ENCODE assay signal across 11 cellular contexts in the genomic region with DNA sequence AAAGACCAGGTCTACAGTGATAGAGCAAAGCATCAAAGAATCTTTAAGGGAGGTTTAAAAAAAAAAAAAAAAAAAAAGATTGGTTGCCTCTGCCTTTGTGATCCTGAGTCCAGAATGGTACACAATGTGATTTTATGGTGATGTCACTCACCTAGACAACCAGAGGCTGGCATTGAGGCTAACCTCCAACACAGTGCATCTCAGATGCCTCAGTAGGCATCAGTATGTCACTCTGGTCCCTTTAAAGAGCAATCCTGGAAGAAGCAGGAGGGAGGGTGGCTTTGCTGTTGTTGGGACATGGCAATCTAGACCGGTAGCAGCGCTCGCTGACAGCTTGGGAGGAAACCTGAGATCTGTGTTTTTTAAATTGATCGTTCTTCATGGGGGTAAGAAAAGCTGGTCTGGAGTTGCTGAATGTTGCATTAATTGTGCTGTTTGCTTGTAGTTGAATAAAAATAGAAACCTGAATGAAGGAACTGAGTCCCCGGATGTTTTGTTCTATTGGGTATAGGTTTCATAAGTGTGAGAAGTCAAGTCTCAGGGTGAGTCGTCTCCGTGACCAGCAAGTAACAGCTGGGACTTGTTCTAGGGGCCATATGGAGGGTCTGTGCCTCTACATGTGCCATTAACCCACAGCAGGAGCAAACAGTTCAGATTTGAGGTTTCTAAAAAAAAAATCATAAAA. TPM values are rescaled to one million over a fixed set of nuclear protein-coding genes. Genes with fewer than 3 reads are reported as not detected.
DNase-seq lines count a peak whose midpoint lies in the region; ATAC-seq, FAIRE-seq and TF ChIP-seq lines count a peak whose summit lies in the region.
"Had no signal": no experiment of that assay in that cellular context is flagged by ENCODE, and none has a peak within 500 bp of the region (broad histone marks: within the 10 kb centered on the region; RNA-seq: fewer than 3 reads in every experiment).

No MANE protein-coding gene starts in this region.

- H3K4me1 Mint-ChIP-seq in CD8-positive, alpha-beta T cell (ENCODE audit: low read depth) = peaks cover 7% of the 10 kb centered on the region
- 0 out of 2 replicates have a peak, but pooled peaks cover 2% of the 10 kb centered on the region for H3K4me1 Mint-ChIP-seq in WTC11

- H3K27me3 ChIP-seq in CD8-positive, alpha-beta T cell (ENCODE audit: insufficient read depth, low read length) = no peaks in the 10 kb centered on the region
- H3K27me3 ChIP-seq in K562 (ENCODE audit: control insufficient read depth in 2 of 2, insufficient read depth in 2 of 2, low read length in 2 of 2) = no peaks in the 10 kb centered on the region
- no peaks in the 10 kb centered on the region for H3K27me3 ChIP-seq in effector memory CD4-positive, alpha-beta T cell (replicated peaks; ENCODE audit: control insufficient read depth, insufficient read depth, low read length, poor library complexity, severe bottlenecking)

- H3K9me1 ChIP-seq in K562 (ENCODE audit: control insufficient read depth, insufficient read depth, low read length) = no peaks in the 10 kb centered on the region

- H3K9me3 Mint-ChIP-seq in CD8-positive, alpha-beta T cell = no peaks in the 10 kb centered on the region
- no peaks in the 10 kb centered on the region for H3K9me3 Mint-ChIP-seq in WTC11
- H3K9me3 Mint-ChIP-seq: activated T-helper 1 cell treated with anti-CD3 and anti-CD28 coated beads, Interleukin-12 subunit alpha, Interleukin-12 subunit beta, Interleukin-2, Interleukin-4 antibody, amounts not matched to agents 30 ng/mL and 10 ng/mL and 1 ng/mL, durations not matched to agents 14 hours and 24 hours and 36 hours had no signal

- DNase-seq in CD8-positive, alpha-beta T cell = no peak
- DNase-seq in K562 (ENCODE audit: extremely low read depth in 1 of 4, low spot score in 3 of 4) (no peak), WTC11 (ENCODE audit: low spot score) (no peak), NCI-H1930 (lab: John Stamatoyannopoulos, UW) (no peak)
- no peak for DNase-seq in effector memory CD4-positive, alpha-beta T cell
- DNase-seq: left cardiac atrium had no signal

- CTCF ChIA-PET in CD8-positive, alpha-beta T cell (lab: Charles Lee) = no interaction called here
- CTCF ChIA-PET in K562 (lab: Yijun Ruan, JAX; ENCODE audit: low intra/inter-chr PET ratio) (no interaction called here), WTC11 (lab: Charles Lee) (interaction anchor here (0.7 kb wide), 1 partner anchor 36 kb away, joined by 3 read pairs; no protein-coding TSS in a partner anchor)

- ATAC-seq in CD8-positive, alpha-beta T cell = no peak
- ATAC-seq in GM18511 (IDR thresholded peaks at IDR 0.05; ENCODE audit: unreplicated experiment) = peak; percentile 48
- ATAC-seq in HG03095 (IDR thresholded peaks at IDR 0.05; ENCODE audit: unreplicated experiment) = peak; percentile 63
- no peak for ATAC-seq in K562
- no peak for ATAC-seq in WTC11
- no peak for ATAC-seq in HG02678 (IDR thresholded peaks at IDR 0.05; ENCODE audit: unreplicated experiment)
- ATAC-seq: left cardiac atrium had no signal

- H3K4me2 ChIP-seq in K562 (ENCODE audit: insufficient read depth, low read length) = no peak overlapping the region

- 92% methylated on average over 7 of the region's 7 CpGs for WGBS in K562 (ENCODE audit: insufficient coverage, low coverage, missing lambda C conversion rate)

- BruUV-seq in K562 (replicated peaks; lab: Mats Ljungman, UMichigan) = TSS peak; percentile 89

- POLR2A ChIA-PET in CD8-positive, alpha-beta T cell (lab: Charles Lee) = no interaction called here
- POLR2A ChIA-PET in K562 (lab: Yijun Ruan, JAX) = interaction anchor here (0.6 to 1.7 kb wide), 2 partner anchors 8 to 58 kb away, joined by 3 to 11 read pairs; no protein-coding TSS in a partner anchor
- POLR2A ChIA-PET in WTC11 (lab: Charles Lee) = no interaction called here

- no peak for TF ChIP-seq RAD21 in K562 (CRISPR knock-in tag; conservative IDR thresholded peaks at IDR 0.05 in 1 of 2, IDR thresholded peaks at IDR 0.05 in 1 of 2)

- no peak for FAIRE-seq in K562 (lab: Jason Lieb, UNC)

- H3K27ac ChIP-seq in CD8-positive, alpha-beta T cell (ENCODE audit: low read depth, low read length) = no peak overlapping the region
- no peak overlapping the region for H3K27ac ChIP-seq in K562 (ENCODE audit: extremely low read depth, low read depth, low read length)
- no peak overlapping the region for H3K27ac ChIP-seq in effector memory CD4-positive, alpha-beta T cell (ENCODE audit: insufficient read depth, low read length, poor library complexity, severe bottlenecking)
- H3K27ac ChIP-seq: C4-2B had no signal

- no peak for TF ChIP-seq CTCF in CD8-positive, alpha-beta T cell (IDR thresholded peaks at IDR 0.05)
- no peak for TF ChIP-seq CTCF in K562 (IDR thresholded peaks at IDR 0.05 in 2 of 3, conservative IDR thresholded peaks at IDR 0.05 in 1 of 3; ENCODE audit: insufficient read depth in 2 of 3, low read depth in 1 of 3, low read length in 3 of 3)
- TF ChIP-seq CTCF in WTC11 (IDR thresholded peaks at IDR 0.05) = no peak

- H4K20me1 ChIP-seq in K562 (replicated peaks; ENCODE audit: control insufficient read depth, insufficient read depth, low read length) = no peaks in the 10 kb centered on the region

- in situ Hi-C loops in K562 (cut with MboI) = no loop called here

- peaks cover 32% of the 10 kb centered on the region for H3K36me3 ChIP-seq in CD8-positive, alpha-beta T cell (ENCODE audit: insufficient read depth, low read length)
- H3K36me3 ChIP-seq in K562 (ENCODE audit: control insufficient read depth, insufficient read depth, low read length) = peaks cover 66% of the 10 kb centered on the region; the same call in 2 of the 3 replicates
- peaks cover 41% of the 10 kb centered on the region for H3K36me3 ChIP-seq in effector memory CD4-positive, alpha-beta T cell (ENCODE audit: control insufficient read depth, insufficient read depth, low read length)

- H3K4me3 ChIP-seq in CD8-positive, alpha-beta T cell (ENCODE audit: low read depth, low read length) = no peak overlapping the region
- H3K4me3 ChIP-seq in K562 = no peak overlapping the region
- no peak overlapping the region for H3K4me3 ChIP-seq in effector memory CD4-positive, alpha-beta T cell (ENCODE audit: insufficient read depth, low read depth, low read length, poor library complexity, severe bottlenecking)

- H2AFZ ChIP-seq in K562 (ENCODE audit: low read depth, low read length) = no peak overlapping the region

- H3K36me3 Mint-ChIP-seq in CD8-positive, alpha-beta T cell = peaks cover 75% of the 10 kb centered on the region
- peaks cover 63% of the 10 kb centered on the region for H3K36me3 Mint-ChIP-seq in WTC11

- H3K9me3 ChIP-seq in CD8-positive, alpha-beta T cell (ENCODE audit: low read length) = no peaks in the 10 kb centered on the region
- H3K9me3 ChIP-seq in K562 (replicated peaks; ENCODE audit: control insufficient read depth, insufficient read depth, low read depth, low read length) = no peaks in the 10 kb centered on the region
- H3K9me3 ChIP-seq in effector memory CD4-positive, alpha-beta T cell (ENCODE audit: control insufficient read depth, low read length) = no peaks in the 10 kb centered on the region

- H3K9ac ChIP-seq in K562 (ENCODE audit: insufficient read depth in 1 of 2, low read depth in 2 of 2, low read length in 2 of 2) = no peak overlapping the region

- H3K4me1 ChIP-seq in CD8-positive, alpha-beta T cell (ENCODE audit: insufficient read depth, low read length) = no peaks in the 10 kb centered on the region
- 0 out of 5 replicates have a peak, but pooled peaks cover 0 to 3% of the 10 kb centered on the region in 2 experiments for H3K4me1 ChIP-seq in K562 (replicated peaks in 1 of 2; ENCODE audit: control insufficient read depth in 2 of 2, insufficient read depth in 2 of 2, low read length in 2 of 2)
- no peaks in the 10 kb centered on the region for H3K4me1 ChIP-seq in effector memory CD4-positive, alpha-beta T cell (ENCODE audit: control insufficient read depth, insufficient read depth, low read length, poor library complexity, severe bottlenecking)

- TF ChIP-seq POLR2A in K562 (conservative IDR thresholded peaks at IDR 0.05) = no peak

- intact Hi-C loops in CD8-positive, alpha-beta T cell (cut with DNase I, micrococcal nuclease) = loop anchor here in 1 of 2 experiments (10.0 kb wide), 1 partner anchor 1330 kb away; no protein-coding TSS in a partner anchor
- intact Hi-C loops in K562 (cut with micrococcal nuclease) = no loop called here

- no peaks in the 10 kb centered on the region for H3K27me3 Mint-ChIP-seq in CD8-positive, alpha-beta T cell (ENCODE audit: low read depth)
- no peaks in the 10 kb centered on the region for H3K27me3 Mint-ChIP-seq in WTC11 (ENCODE audit: low read depth)

- H3K27ac Mint-ChIP-seq in CD8-positive, alpha-beta T cell = peak overlapping the region; percentile 25
- H3K27ac Mint-ChIP-seq in WTC11 = no peak overlapping the region
- H3K27ac Mint-ChIP-seq: activated T-helper 1 cell treated with anti-CD3 and anti-CD28 coated beads, Interleukin-12 subunit alpha, Interleukin-12 subunit beta, Interleukin-2, Interleukin-4 antibody, amounts not matched to agents 30 ng/mL and 10 ng/mL and 1 ng/mL, durations not matched to agents 14 hours and 24 hours and 36 hours had no signal

- H3K79me2 ChIP-seq in K562 (ENCODE audit: control insufficient read depth, insufficient read depth, low read length) = no peaks in the 10 kb centered on the region

- H3K4me3 Mint-ChIP-seq in CD8-positive, alpha-beta T cell = no peak overlapping the region
- no peak overlapping the region for H3K4me3 Mint-ChIP-seq in WTC11
- H3K4me3 Mint-ChIP-seq: activated T-helper 1 cell treated with anti-CD3 and anti-CD28 coated beads, Interleukin-12 subunit alpha, Interleukin-12 subunit beta, Interleukin-2, Interleukin-4 antibody, amounts not matched to agents 30 ng/mL and 10 ng/mL and 1 ng/mL, durations not matched to agents 14 hours and 24 hours and 36 hours had no signal

- TF ChIP-seq EP300 in K562 (IDR thresholded peaks at IDR 0.05; ENCODE audit: low read length) = no peak

RNA-seq across cellular contexts. Expression of a gene that starts 9.3 kb away (rescaled TPM):
- 10 to 100 TPM; 91.2 to 91.6 TPM for total RNA-seq in CD8-positive, alpha-beta T cell
- total RNA-seq in K562 (2011; cell fraction: chromatin; rRNA removed; ENCODE audit: low replicate concordance) = 8.8 and 16.1 TPM in 2 replicates
- total RNA-seq in K562 (2011; cell fraction: nucleolus; rRNA removed) = 20.7 and 23.2 TPM in 2 replicates
- total RNA-seq in K562 (2011; cell fraction: nucleoplasm; rRNA removed) = 17.1 and 23.0 TPM in 2 replicates
- total RNA-seq in K562 (2014; rRNA removed) = 203 and 259 TPM in 2 replicates
- 141 and 146 TPM in 2 replicates for total RNA-seq in K562 (2014; rRNA removed; fragmentation: Illumina TruSeq; extraction: Trizol)
- 194 and 202 TPM in 2 replicates for total RNA-seq in K562 (2015; rRNA removed; fragmentation: Illumina TruSeq; extraction: Trizol)
- 183 and 186 TPM in 2 replicates for total RNA-seq in K562 (2021)
- 112 and 145 TPM in 2 replicates for polyA plus RNA-seq in K562 (2011; rRNA removed)
- 179 and 230 TPM in 2 replicates for polyA plus RNA-seq in K562 (2011; cell fraction: cytosol; rRNA removed)
- polyA plus RNA-seq in K562 (2011; cell fraction: nucleus; rRNA removed) = 62.5 and 85.5 TPM in 2 replicates
- polyA plus RNA-seq in K562 (2012) = 95.4 and 146 TPM in 2 replicates
- polyA plus RNA-seq in K562 (2014; fragmentation: Illumina TruSeq; extraction: Trizol) = 206 and 207 TPM in 2 replicates
- 100 to 1,000 TPM in 1 of 2 experiments, 10 to 100 TPM in 1; 77.3 to 113 TPM for polyA plus RNA-seq in K562 (2014; fragmentation: Nextera tagmentation; extraction: Ambion mirVana)
- 153 and 160 TPM in 2 replicates for polyA plus RNA-seq in K562 (2014; rRNA removed)
- 67.6 and 77.2 TPM in 2 replicates for polyA minus RNA-seq in K562 (2011; rRNA and poly(A)+ RNA removed)
- polyA minus RNA-seq in K562 (2011; cell fraction: cytosol; rRNA and poly(A)+ RNA removed) = 65.7 and 86.5 TPM in 2 replicates
- polyA minus RNA-seq in K562 (2011; cell fraction: nucleus; rRNA and poly(A)+ RNA removed) = 8.2 and 15.0 TPM in 2 replicates
- total RNA-seq in WTC11 (2021) = 347 to 366 TPM (median 363 TPM) in 3 replicates

RNA-seq across cellular contexts. Expression of a gene that starts 41.4 kb away (rescaled TPM):
- total RNA-seq in CD8-positive, alpha-beta T cell = 1 to 10 TPM; 1.0 to 2.3 TPM
- 2.7 and 12.4 TPM in 2 replicates for total RNA-seq in K562 (2011; cell fraction: chromatin; rRNA removed; ENCODE audit: low replicate concordance)
- 4.5 and 5.4 TPM in 2 replicates for total RNA-seq in K562 (2011; cell fraction: nucleolus; rRNA removed)
- total RNA-seq in K562 (2011; cell fraction: nucleoplasm; rRNA removed) = 7.1 and 9.4 TPM in 2 replicates
- total RNA-seq in K562 (2014; rRNA removed) (7.1 and 8.8 TPM in 2 replicates), K562 (2014; rRNA removed; fragmentation: Illumina TruSeq; extraction: Trizol) (4.1 and 5.4 TPM in 2 replicates), K562 (2015; rRNA removed; fragmentation: Illumina TruSeq; extraction: Trizol) (6.0 TPM in 2 replicates), K562 (2021) (3.8 and 4.7 TPM in 2 replicates), WTC11 (2021) (69.7 to 82.5 TPM (median 74.4 TPM) in 3 replicates)
- polyA plus RNA-seq in K562 (2011; rRNA removed) (4.3 and 10.8 TPM in 2 replicates), K562 (2014; fragmentation: Illumina TruSeq; extraction: Trizol) (3.7 and 4.2 TPM in 2 replicates), K562 (2014; fragmentation: Nextera tagmentation; extraction: Ambion mirVana) (1 to 10 TPM; 4.7 to 5.3 TPM), K562 (2014; rRNA removed) (4.0 and 6.5 TPM in 2 replicates)
- 4.2 and 10.0 TPM in 2 replicates for polyA plus RNA-seq in K562 (2011; cell fraction: cytosol; rRNA removed)
- 8.3 and 15.8 TPM in 2 replicates for polyA plus RNA-seq in K562 (2011; cell fraction: nucleus; rRNA removed)
- 3.0 and 3.9 TPM in 2 replicates for polyA plus RNA-seq in K562 (2012)
- 3.0 and 7.6 TPM in 2 replicates for polyA minus RNA-seq in K562 (2011; rRNA and poly(A)+ RNA removed)
- 3.7 and 8.2 TPM in 2 replicates for polyA minus RNA-seq in K562 (2011; cell fraction: cytosol; rRNA and poly(A)+ RNA removed)
- polyA minus RNA-seq in K562 (2011; cell fraction: nucleus; rRNA and poly(A)+ RNA removed) = 2.7 and 12.0 TPM in 2 replicates

Comparison
In these comparisons a context has a peak if more than half of its experiments do, and no peak if none do; other contexts are left out.
1. ATAC-seq: peak in GM18511 (single experiment) and HG03095 (single experiment); none in CD8-positive, alpha-beta T cell (single experiment), K562 (single experiment), WTC11 (single experiment) and HG02678 (single experiment).